ENCODE assay signal across 8 cellular contexts in the genomic region with DNA sequence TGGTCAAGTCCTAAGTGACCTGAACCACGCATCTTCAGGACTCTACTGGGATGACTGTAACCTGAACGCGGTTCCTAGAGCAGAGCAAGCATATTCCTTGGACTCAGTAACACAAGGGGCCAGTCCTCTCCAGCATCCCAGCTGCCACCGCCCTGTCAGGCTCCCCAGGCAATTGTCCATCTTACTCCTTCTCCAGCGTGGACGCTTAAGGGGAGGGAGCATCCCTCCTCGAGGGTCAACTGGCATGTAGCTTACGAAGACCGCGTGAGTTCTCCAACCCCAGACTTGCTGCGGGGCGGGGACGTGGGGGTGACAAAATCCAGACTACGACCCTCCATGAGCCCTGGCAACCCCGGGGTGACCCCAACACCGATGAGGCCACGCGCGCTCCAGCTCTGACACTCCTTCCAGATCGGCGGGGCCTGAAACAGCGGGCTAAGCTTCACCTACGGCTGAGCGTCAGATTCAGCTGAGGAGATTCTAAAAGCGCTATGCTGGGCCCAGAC. TPM values are rescaled to one million over a fixed set of nuclear protein-coding genes. Genes with fewer than 3 reads are reported as not detected.
DNase-seq lines count a peak whose midpoint lies in the region; ATAC-seq and TF ChIP-seq lines count a peak whose summit lies in the region.

No MANE protein-coding gene starts in this region.

- H3K27me3 Mint-ChIP-seq in osteocyte (ENCODE audit: unreplicated experiment): no peaks in the 10 kb centered on the region

- H3K4me1 ChIP-seq in HUES6 (ENCODE audit: control insufficient read depth, insufficient read depth, low read length): peaks cover 23% of the 10 kb centered on the region

- H3K36me3 ChIP-seq in HUES6 (ENCODE audit: control insufficient read depth, insufficient read depth, low read length): peaks cover 7% of the 10 kb centered on the region

- peaks cover 11% of the 10 kb centered on the region for H3K36me3 Mint-ChIP-seq in osteocyte (ENCODE audit: unreplicated experiment)

- H3K4me3 ChIP-seq in HUES6 (ENCODE audit: low read depth, low read length) (peak overlapping the region; percentile 80), WI38 (ENCODE audit: low read depth, low read length) (peak overlapping the region; percentile 83), foreskin fibroblast (ENCODE audit: low read depth in 1 of 2, low read length in 2 of 2) (peak overlapping the region; percentile 71 to 82)

- TF ChIP-seq CTCF in WI38 (IDR thresholded peaks at IDR 0.05; ENCODE audit: low read depth, low read length): no peak
- no peak for TF ChIP-seq CTCF in foreskin fibroblast (IDR thresholded peaks at IDR 0.05; ENCODE audit: low read depth, low read length)
- no peak for TF ChIP-seq CTCF in osteocyte (IDR thresholded peaks at IDR 0.05)

- H3K27ac ChIP-seq in HUES6 (ENCODE audit: low read depth, low read length): peak overlapping the region; percentile 89; the same call in 1 of the 2 replicates

- no peaks in the 10 kb centered on the region for H3K9me3 ChIP-seq in HUES6 (ENCODE audit: control insufficient read depth, insufficient read depth, low read depth, low read length)

- H3K4me3 Mint-ChIP-seq in osteocyte (ENCODE audit: unreplicated experiment): peak overlapping the region; percentile 97

- H3K9me3 Mint-ChIP-seq in osteocyte (ENCODE audit: unreplicated experiment): no peaks in the 10 kb centered on the region

- H3K4me1 Mint-ChIP-seq in osteocyte (ENCODE audit: unreplicated experiment): peaks cover 32% of the 10 kb centered on the region

- H3K27ac Mint-ChIP-seq in osteocyte (ENCODE audit: unreplicated experiment): peak overlapping the region; percentile 96

- no peaks in the 10 kb centered on the region for H3K27me3 ChIP-seq in HUES6 (ENCODE audit: control insufficient read depth, insufficient read depth, low read length)

- DNase-seq in AG08396 (ENCODE audit: low spot score) (peak; percentile 14), foreskin fibroblast (peak; percentile 14 to 54), osteocyte (ENCODE audit: extremely low spot score, unreplicated experiment) (no peak), NCI-H1436 (lab: John Stamatoyannopoulos, UW) (no peak)

- peak overlapping the region; percentile 95 for H3K9ac ChIP-seq in HUES6 (ENCODE audit: low read length)

- ATAC-seq in GM18517 (IDR thresholded peaks at IDR 0.05; ENCODE audit: unreplicated experiment): peak; percentile 28
- no peak for ATAC-seq in GM21367 (IDR thresholded peaks at IDR 0.05; ENCODE audit: unreplicated experiment)

RNA-seq across cellular contexts. Expression of a gene that starts 0.9 kb away (rescaled TPM):
- 77.8 and 79.3 TPM in 2 replicates for total RNA-seq in osteocyte

Comparison
In these comparisons a context has a peak if more than half of its experiments do, and no peak if none do; other contexts are left out.
1. DNase-seq: peak in AG08396 (single experiment) and foreskin fibroblast (2 of 2); none in osteocyte (single experiment) and NCI-H1436 (single experiment).
2. Peak in every context shown above with its lines, with median percentiles within 50 percentile points of each other: H3K4me3 ChIP-seq.